In the genomic region with DNA sequence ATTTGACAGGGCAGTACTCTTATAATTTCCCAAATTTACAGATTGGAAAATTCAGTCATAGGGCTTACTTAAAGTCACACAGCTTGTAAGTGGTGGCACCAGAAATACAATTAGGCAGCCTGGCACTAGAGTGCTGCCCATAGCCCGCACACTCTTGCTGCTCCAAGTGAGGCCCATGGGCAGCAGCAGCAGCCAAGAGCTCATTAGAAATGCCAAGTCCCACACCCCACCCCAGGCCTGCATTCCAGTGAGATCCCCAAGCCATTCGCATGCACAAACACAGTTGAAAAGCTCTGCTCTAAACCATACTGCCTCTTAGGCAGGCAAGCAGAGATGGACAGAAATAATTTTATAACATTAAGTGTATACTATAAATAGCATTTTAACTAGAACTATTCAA, we compare ENCODE assay signal across 19 cellular contexts.
"Had no signal": no experiment of that assay in that cellular context is flagged by ENCODE, and none has a peak within 500 bp of the region (broad histone marks: within the 10 kb centered on the region; RNA-seq: fewer than 3 reads in every experiment).

No MANE protein-coding gene starts in this region.

- H3K4me3 ChIP-seq: cardiac muscle cell, hepatocyte, left lung, SK-N-MC, tibial artery had no signal

- DNase-seq: activated gamma-delta T cell; activated T-cell treated with anti-CD3 and anti-CD28 coated beads, Interleukin-2, amount 50 U/mL, for 72 hours; amniotic stem cell; foreskin fibroblast; stimulated activated CD4-positive, alpha-beta T cell treated with anti-CD3 and anti-CD28 coated beads, Interleukin-12 subunit alpha, Interleukin-12 subunit beta, amount 100 ng/mL, for 4 hours; stimulated activated CD4-positive, alpha-beta T cell treated with anti-CD3 and anti-CD28 coated beads, Interleukin-1b, Interleukin-23, amount 100 ng/mL, for 48 hours; stimulated activated CD8-positive, alpha-beta memory T cell treated with anti-CD3 and anti-CD28 coated beads, Interleukin-4, amount 100 ng/mL, for 48 hours; stimulated activated naive CD4-positive, alpha-beta T cell treated with Interleukin-2 at 50 U/mL for 16 hours; T-helper 1 cell; T1000; tibial artery had no signal

- H3K9me3 ChIP-seq: left lung, tibial artery had no signal

- ATAC-seq: activated CD4-positive, CD25-positive, alpha-beta regulatory T cell treated with anti-CD3 and anti-CD28 coated beads, Interleukin-2, amount 50 U/mL, for 24 hours; activated naive CD4-positive, alpha-beta T cell treated with anti-CD3 and anti-CD28 coated beads, Interleukin-2, amount 50 U/mL, for 72 hours; activated T-cell treated with anti-CD3 and anti-CD28 coated beads, Interleukin-2, amount 50 U/mL, for 72 hours; left lung; natural killer cell treated with Interleukin-12 subunit alpha and Interleukin-12 subunit beta and Interleukin-15 and Interleukin-18, amount 100 ng/mL, for 72 hours had no signal

- H3K27me3 ChIP-seq: cardiac muscle cell, hepatocyte, left lung, tibial artery had no signal

- H3K4me2 ChIP-seq: hepatocyte had no signal

- H3K79me2 ChIP-seq: hepatocyte had no signal

- H3K4me1 ChIP-seq: left lung had no signal

- H2AFZ ChIP-seq: hepatocyte had no signal

- H3K36me3 ChIP-seq: cardiac muscle cell, left lung, tibial artery had no signal

- H3K27ac ChIP-seq: cardiac muscle cell, epithelial cell of prostate, hepatocyte, left lung, SK-N-MC had no signal
